In genomic region chr2:186884585-186884984, GRCh38 we compare ENCODE assay signal across 21 cellular contexts. TPM values are rescaled to one million over a fixed set of nuclear protein-coding genes. Genes with fewer than 3 reads are reported as not detected.
A peak's percentile ranks its signal among the peaks of the same experiment; 100 is the strongest.
DNase-seq lines count a peak whose midpoint lies in the region; ATAC-seq and TF ChIP-seq lines count a peak whose summit lies in the region.
"Had no signal": no experiment of that assay in that cellular context is flagged by ENCODE, and none has a peak within 500 bp of the region (broad histone marks: within the 10 kb centered on the region; RNA-seq: fewer than 3 reads in every experiment).

No MANE protein-coding gene starts in this region.

- peaks cover 8% of the 10 kb centered on the region for H3K36me3 Mint-ChIP-seq in natural killer cell
- H3K36me3 Mint-ChIP-seq in natural killer cell treated with Interleukin-12 subunit alpha and Interleukin-12 subunit beta and Interleukin-15 and Interleukin-18, amount 100 ng/mL, for 72 hours, result peaks cover 12% of the 10 kb centered on the region
- H3K36me3 Mint-ChIP-seq: activated naive CD8-positive, alpha-beta T cell; CD8-positive, alpha-beta memory T cell had no signal

- H3K4me3 ChIP-seq in SJCRH30 (no peak overlapping the region), H7 (ENCODE audit: insufficient read depth, low read depth, low read length) (no peak overlapping the region)
- H3K4me3 ChIP-seq: gastroesophageal sphincter, lower lobe of right lung, skin epidermis had no signal

- TF ChIP-seq CTCF in natural killer cell (IDR thresholded peaks at IDR 0.05) (no peak), foreskin keratinocyte (conservative IDR thresholded peaks at IDR 0.05) (no peak)

- H3K27me3 Mint-ChIP-seq in natural killer cell (ENCODE audit: low read depth in 2 of 2), result no peaks in the 10 kb centered on the region
- no peaks in the 10 kb centered on the region for H3K27me3 Mint-ChIP-seq in natural killer cell treated with Interleukin-12 subunit alpha and Interleukin-12 subunit beta and Interleukin-15 and Interleukin-18, amount 100 ng/mL, for 72 hours
- H3K27me3 Mint-ChIP-seq: activated CD8-positive, alpha-beta T cell treated with anti-CD3 and anti-CD28 coated beads for 36 hours had no signal

- H3K36me3 ChIP-seq in SJCRH30, result no peaks in the 10 kb centered on the region
- no peaks in the 10 kb centered on the region for H3K36me3 ChIP-seq in H7 (replicated peaks; ENCODE audit: control insufficient read depth, insufficient read depth, low read length)
- H3K36me3 ChIP-seq: gastroesophageal sphincter, lower lobe of right lung had no signal

- intact Hi-C loops in natural killer cell (cut with micrococcal nuclease), result no loop called here

- no peak overlapping the region for H3K27ac Mint-ChIP-seq in natural killer cell
- no peak overlapping the region for H3K27ac Mint-ChIP-seq in natural killer cell treated with Interleukin-12 subunit alpha and Interleukin-12 subunit beta and Interleukin-15 and Interleukin-18, amount 100 ng/mL, for 72 hours
- H3K27ac Mint-ChIP-seq: activated CD8-positive, alpha-beta T cell treated with anti-CD3 and anti-CD28 coated beads for 36 hours; activated naive CD8-positive, alpha-beta T cell; activated T-cell treated with anti-CD3 and anti-CD28 coated beads, Interleukin-2, amount 50 U/mL, for 72 hours; CD8-positive, alpha-beta memory T cell had no signal

- ATAC-seq in natural killer cell (peak in 2 of 3 donors; percentile 38 to 56), foreskin keratinocyte (no peak)
- no peak for ATAC-seq in natural killer cell treated with Interleukin-12 subunit alpha and Interleukin-12 subunit beta and Interleukin-15 and Interleukin-18, amount 100 ng/mL, for 72 hours
- ATAC-seq: activated CD8-positive, alpha-beta T cell treated with anti-CD3 and anti-CD28 coated beads for 36 hours; activated T-cell treated with anti-CD3 and anti-CD28 coated beads, Interleukin-2, amount 50 U/mL, for 72 hours; gastroesophageal sphincter had no signal

- H3K4me1 Mint-ChIP-seq in natural killer cell, result peaks cover 4 to 8% of the 10 kb centered on the region in 2 donors
- H3K4me1 Mint-ChIP-seq in natural killer cell treated with Interleukin-12 subunit alpha and Interleukin-12 subunit beta and Interleukin-15 and Interleukin-18, amount 100 ng/mL, for 72 hours (ENCODE audit: low read depth in 2 of 2), result peaks cover 0 to 3% of the 10 kb centered on the region in 2 donors
- H3K4me1 Mint-ChIP-seq: CD8-positive, alpha-beta memory T cell had no signal

- H3K9me3 Mint-ChIP-seq in natural killer cell, result peaks cover 4 to 10% of the 10 kb centered on the region in 2 donors
- peaks cover 13% of the 10 kb centered on the region for H3K9me3 Mint-ChIP-seq in natural killer cell treated with Interleukin-12 subunit alpha and Interleukin-12 subunit beta and Interleukin-15 and Interleukin-18, amount 100 ng/mL, for 72 hours

- H3K4me1 ChIP-seq in foreskin keratinocyte (no peaks in the 10 kb centered on the region), SJCRH30 (no peaks in the 10 kb centered on the region)
- H3K4me1 ChIP-seq: lower lobe of right lung had no signal

- no peak overlapping the region for H3K4me3 Mint-ChIP-seq in natural killer cell
- H3K4me3 Mint-ChIP-seq in natural killer cell treated with Interleukin-12 subunit alpha and Interleukin-12 subunit beta and Interleukin-15 and Interleukin-18, amount 100 ng/mL, for 72 hours, result no peak overlapping the region
- H3K4me3 Mint-ChIP-seq: activated CD8-positive, alpha-beta T cell treated with anti-CD3 and anti-CD28 coated beads for 36 hours; activated naive CD8-positive, alpha-beta T cell; activated T-cell treated with anti-CD3 and anti-CD28 coated beads, Interleukin-2, amount 50 U/mL, for 72 hours; CD8-positive, alpha-beta memory T cell had no signal

- no peaks in the 10 kb centered on the region for H3K27me3 ChIP-seq in foreskin keratinocyte
- no peaks in the 10 kb centered on the region for H3K27me3 ChIP-seq in SJCRH30
- H3K27me3 ChIP-seq in H7 (ENCODE audit: control insufficient read depth, insufficient read depth, low read length), result no peaks in the 10 kb centered on the region
- H3K27me3 ChIP-seq: gastroesophageal sphincter had no signal

- H3K27ac ChIP-seq in foreskin keratinocyte (no peak overlapping the region), SJCRH30 (no peak overlapping the region)
- H3K27ac ChIP-seq: gastroesophageal sphincter, lower lobe of right lung, skin epidermis had no signal

- DNase-seq in natural killer cell (no peak), UCSD-AML1 (lab: John Stamatoyannopoulos, UW; ENCODE audit: unreplicated experiment) (peak; percentile 23), iris pigment epithelial cell (ENCODE audit: low read depth) (peak; percentile 5), foreskin keratinocyte (no peak), SJCRH30 (no peak), DMS 273 treated with DMSO at 0.1 percent for 48 hours (lab: John Stamatoyannopoulos, UW) (no peak), H7 (no peak)
- no peak for DNase-seq in natural killer cell treated with Interleukin-12 subunit alpha and Interleukin-12 subunit beta and Interleukin-15 and Interleukin-18, amount 100 ng/mL, for 72 hours (ENCODE audit: low spot score)
- DNase-seq: activated CD8-positive, alpha-beta T cell treated with anti-CD3 and anti-CD28 coated beads for 36 hours; activated T-cell treated with anti-CD3 and anti-CD28 coated beads, Interleukin-2, amount 50 U/mL, for 72 hours; CD8-positive, alpha-beta memory T cell; EL; lower lobe of right lung; NCI-H1105 treated with DMSO at 0.1 percent for 48 hours; NCI-H82; stimulated activated CD4-positive, alpha-beta T cell treated with anti-CD3 and anti-CD28 coated beads, Interleukin-4, amount 100 ng/mL, for 1 hour had no signal

- peaks cover 11% of the 10 kb centered on the region; the same call in 1 of the 2 replicates for H3K9me3 ChIP-seq in SJCRH30 (replicated peaks)

RNA-seq across cellular contexts. Expression of gene ZSWIM2, which starts 35.6 kb away (rescaled TPM):
- total RNA-seq in natural killer cell, result not detected
- total RNA-seq in natural killer cell treated with Interleukin-12 subunit alpha and Interleukin-12 subunit beta and Interleukin-15 and Interleukin-18, amount 100 ng/mL, for 72 hours, result not detected
- total RNA-seq in foreskin keratinocyte, result not detected in 2 replicates
- polyA plus RNA-seq in foreskin keratinocyte, result not detected in 2 replicates
- not detected in 2 replicates for total RNA-seq in SJCRH30 (2014; rRNA removed; shearing (Covaris generic))
- total RNA-seq in H7 (2014; rRNA removed; shearing (Covaris generic)), result not detected in 2 replicates
- total RNA-seq: activated CD8-positive, alpha-beta T cell treated with anti-CD3 and anti-CD28 coated beads for 36 hours; activated T-cell treated with anti-CD3 and anti-CD28 coated beads, Interleukin-2, amount 50 U/mL, for 72 hours; CD8-positive, alpha-beta memory T cell; epithelial cell of proximal tubule; gastroesophageal sphincter; lower lobe of right lung; ureter had no signal
- polyA plus RNA-seq: CD8-positive, alpha-beta memory T cell had no signal

Comparison
In these comparisons a context has a peak if more than half of its experiments do, and no peak if none do; other contexts are left out.
1. ATAC-seq: peak in natural killer cell (2 of 3); none in natural killer cell treated with Interleukin-12 subunit alpha and Interleukin-12 subunit beta and Interleukin-15 and Interleukin-18, amount 100 ng/mL, for 72 hours (0 of 2) and foreskin keratinocyte (single experiment).
2. DNase-seq: peak in UCSD-AML1 (single experiment) and iris pigment epithelial cell (single experiment); none in natural killer cell (single experiment), natural killer cell treated with Interleukin-12 subunit alpha and Interleukin-12 subunit beta and Interleukin-15 and Interleukin-18, amount 100 ng/mL, for 72 hours (single experiment), foreskin keratinocyte (0 of 2), SJCRH30 (0 of 2), DMS 273 treated with DMSO at 0.1 percent for 48 hours (single experiment) and H7 (single experiment).